In genomic region chrX:45068555-45068954, GRCh38 we compare ENCODE assay signal across 12 cellular contexts.
A peak's percentile ranks its signal among the peaks of the same experiment; 100 is the strongest.
DNase-seq lines count a peak whose midpoint lies in the region; ATAC-seq and TF ChIP-seq lines count a peak whose summit lies in the region.
"Had no signal": no experiment of that assay in that cellular context is flagged by ENCODE, and none has a peak within 500 bp of the region (broad histone marks: within the 10 kb centered on the region; RNA-seq: fewer than 3 reads in every experiment).

No MANE protein-coding gene starts in this region.

- H3K36me3 Mint-ChIP-seq in activated CD8-positive, alpha-beta T cell treated with anti-CD3 and anti-CD28 coated beads, Interleukin-2, amount 10 ng/mL, durations not matched to agents 7 days and 5 days (ENCODE audit: low read depth): peaks cover 48% of the 10 kb centered on the region

- peak; percentile 5 for DNase-seq in DND-41
- peak; percentile 26 for DNase-seq in activated CD8-positive, alpha-beta T cell treated with anti-CD3 and anti-CD28 coated beads, Interleukin-2, amount 10 ng/mL, durations not matched to agents 7 days and 5 days
- no peak for DNase-seq in left lobe of liver (ENCODE audit: low spot score)
- no peak for DNase-seq in HT-29 (ENCODE audit: low spot score)
- no peak for DNase-seq in putamen (ENCODE audit: low spot score)
- DNase-seq in ecto neural progenitor cell (ENCODE audit: low spot score): no peak
- DNase-seq: heart right ventricle, Kasumi-1, lower lobe of right lung, ovary had no signal

- no peak overlapping the region for H2AFZ ChIP-seq in ACC112 (ENCODE audit: low read length, unreplicated experiment)
- H2AFZ ChIP-seq in DND-41 (ENCODE audit: low read depth, low read length): no peak overlapping the region

- peak overlapping the region; percentile 42 for H3K4me3 Mint-ChIP-seq in activated CD8-positive, alpha-beta T cell treated with anti-CD3 and anti-CD28 coated beads, Interleukin-2, amount 10 ng/mL, durations not matched to agents 7 days and 5 days

- ATAC-seq in DND-41 (ENCODE audit: insufficient read depth, low read depth) (peak; percentile 73), left lobe of liver (peak; percentile 18), HG03457 (IDR thresholded peaks at IDR 0.05; ENCODE audit: unreplicated experiment) (no peak)
- ATAC-seq in activated CD8-positive, alpha-beta T cell treated with anti-CD3 and anti-CD28 coated beads, Interleukin-2, amount 10 ng/mL, durations not matched to agents 7 days and 5 days: peak; percentile 79

- H3K27ac ChIP-seq in ACC112 (ENCODE audit: low read depth, low read length) (peak overlapping the region; percentile 52), DND-41 (ENCODE audit: low read length) (no peak overlapping the region)
- H3K27ac ChIP-seq: lower lobe of right lung, ovary had no signal

- H3K4me3 ChIP-seq in ACC112 (ENCODE audit: low read depth, low read length): no peak overlapping the region
- no peak overlapping the region for H3K4me3 ChIP-seq in DND-41 (ENCODE audit: low read depth in 1 of 2, low read length in 2 of 2)
- H3K4me3 ChIP-seq: heart right ventricle, lower lobe of right lung, ovary had no signal

- no peak for TF ChIP-seq CTCF in DND-41 (IDR thresholded peaks at IDR 0.05; ENCODE audit: borderline replicate concordance, extremely low read depth, low read length, poor library complexity, severe bottlenecking)

- POLR2A ChIA-PET in activated CD8-positive, alpha-beta T cell treated with anti-CD3 and anti-CD28 coated beads, Interleukin-2, amount 10 ng/mL, durations not matched to agents 7 days and 5 days (lab: Charles Lee): no interaction called here

- H3K9ac ChIP-seq in DND-41 (ENCODE audit: low read depth, low read length): no peak overlapping the region

- peak overlapping the region; percentile 87 for H3K27ac Mint-ChIP-seq in activated CD8-positive, alpha-beta T cell treated with anti-CD3 and anti-CD28 coated beads, Interleukin-2, amount 10 ng/mL, durations not matched to agents 7 days and 5 days

- no peaks in the 10 kb centered on the region for H3K27me3 ChIP-seq in ACC112 (ENCODE audit: insufficient read depth, low read length)
- no peaks in the 10 kb centered on the region for H3K27me3 ChIP-seq in DND-41 (ENCODE audit: insufficient read depth, low read length, poor library complexity)
- H3K27me3 ChIP-seq: heart right ventricle, ovary had no signal

- H4K20me1 ChIP-seq in DND-41 (ENCODE audit: insufficient read depth, low read length): 0 out of 2 replicates have a peak, but pooled peaks cover 4% of the 10 kb centered on the region

- H3K79me2 ChIP-seq in ACC112 (ENCODE audit: control insufficient read depth, insufficient read depth, low read length, unreplicated experiment) (peaks cover 2% of the 10 kb centered on the region), DND-41 (ENCODE audit: insufficient read depth, low read length) (peaks cover 10% of the 10 kb centered on the region; the same call in 1 of the 2 replicates)

- no peaks in the 10 kb centered on the region for H3K9me3 Mint-ChIP-seq in activated CD8-positive, alpha-beta T cell treated with anti-CD3 and anti-CD28 coated beads, Interleukin-2, amount 10 ng/mL, durations not matched to agents 7 days and 5 days (ENCODE audit: insufficient read depth)

- no peaks in the 10 kb centered on the region for H3K27me3 Mint-ChIP-seq in activated CD8-positive, alpha-beta T cell treated with anti-CD3 and anti-CD28 coated beads, Interleukin-2, amount 10 ng/mL, durations not matched to agents 7 days and 5 days (ENCODE audit: low read depth)

- H3K4me2 ChIP-seq in DND-41 (ENCODE audit: insufficient read depth, low read length): no peak overlapping the region

- 0 out of 2 replicates have a peak, but pooled peaks cover 3% of the 10 kb centered on the region for H3K36me3 ChIP-seq in ACC112 (ENCODE audit: insufficient read depth, low read length)
- peaks cover 43% of the 10 kb centered on the region for H3K36me3 ChIP-seq in DND-41 (ENCODE audit: insufficient read depth, low read length)
- H3K36me3 ChIP-seq: ovary had no signal

- H3K9me3 ChIP-seq in DND-41 (ENCODE audit: insufficient read depth, low read length, severe bottlenecking): no peaks in the 10 kb centered on the region
- H3K9me3 ChIP-seq: lower lobe of right lung, ovary had no signal

- no peaks in the 10 kb centered on the region for H3K4me1 ChIP-seq in ACC112 (ENCODE audit: control insufficient read depth, insufficient read depth, low read length, unreplicated experiment)
- H3K4me1 ChIP-seq in DND-41 (ENCODE audit: insufficient read depth, low read length): no peaks in the 10 kb centered on the region
- H3K4me1 ChIP-seq: lower lobe of right lung had no signal

- CTCF ChIA-PET in activated CD8-positive, alpha-beta T cell treated with anti-CD3 and anti-CD28 coated beads, Interleukin-2, amount 10 ng/mL, durations not matched to agents 7 days and 5 days (lab: Charles Lee): interaction anchor here (0.6 to 1.2 kb wide), 3 partner anchors 26 to 1429 kb away, joined by 3 to 4 read pairs (median 3); no protein-coding TSS in a partner anchor

- peaks cover 36% of the 10 kb centered on the region for H3K4me1 Mint-ChIP-seq in activated CD8-positive, alpha-beta T cell treated with anti-CD3 and anti-CD28 coated beads, Interleukin-2, amount 10 ng/mL, durations not matched to agents 7 days and 5 days (ENCODE audit: low read depth)

Comparison
In these comparisons a context has a peak if more than half of its experiments do, and no peak if none do; other contexts are left out.
1. DNase-seq: peak in DND-41 (single experiment) and activated CD8-positive, alpha-beta T cell treated with anti-CD3 and anti-CD28 coated beads, Interleukin-2, amount 10 ng/mL, durations not matched to agents 7 days and 5 days (single experiment); none in left lobe of liver (single experiment), HT-29 (single experiment), putamen (single experiment) and ecto neural progenitor cell (single experiment).